ENCODE assay signal across 13 cellular contexts in the genomic region with DNA sequence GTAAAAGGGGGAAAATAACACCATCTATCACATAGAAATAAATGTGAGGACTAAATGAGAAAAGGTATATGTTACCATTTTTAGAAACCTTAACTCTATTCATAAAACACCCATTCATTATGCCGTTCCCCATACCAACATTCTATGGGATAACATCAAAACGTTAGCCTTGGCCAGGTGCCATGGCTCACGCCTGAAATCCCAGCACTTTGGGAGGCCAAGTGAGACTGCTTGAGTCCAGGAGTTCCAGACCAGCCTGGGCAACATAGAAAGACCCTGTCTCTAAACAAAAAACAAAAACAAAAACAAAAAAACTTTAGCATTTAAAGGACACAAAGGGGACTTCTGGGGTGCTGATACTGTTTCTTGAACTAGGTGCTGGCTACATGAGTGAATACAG. TPM values are rescaled to one million over a fixed set of nuclear protein-coding genes. Genes with fewer than 3 reads are reported as not detected.
A peak's percentile ranks its signal among the peaks of the same experiment; 100 is the strongest.
DNase-seq lines count a peak whose midpoint lies in the region; ATAC-seq and TF ChIP-seq lines count a peak whose summit lies in the region.
"Had no signal": no experiment of that assay in that cellular context is flagged by ENCODE, and none has a peak within 500 bp of the region (broad histone marks: within the 10 kb centered on the region; RNA-seq: fewer than 3 reads in every experiment).

No MANE protein-coding gene starts in this region.

- H3K4me2 ChIP-seq in hepatocyte, result peak overlapping the region; percentile 81

- no peaks in the 10 kb centered on the region for H3K9me3 ChIP-seq in SK-N-MC (ENCODE audit: low read depth, low read length)
- H3K9me3 ChIP-seq in hepatocyte (ENCODE audit: low read depth), result no peaks in the 10 kb centered on the region
- H3K9me3 ChIP-seq: SJSA1, thoracic aorta had no signal

- H3K27me3 ChIP-seq in hepatocyte, result no peaks in the 10 kb centered on the region
- H3K27me3 ChIP-seq: SJSA1 had no signal

- no peak overlapping the region for H2AFZ ChIP-seq in hepatocyte

- H3K27ac ChIP-seq in SK-N-MC (no peak overlapping the region), hepatocyte (no peak overlapping the region)
- H3K27ac ChIP-seq: SJSA1 had no signal

- H3K36me3 ChIP-seq in SK-N-MC (ENCODE audit: insufficient read depth, low read length), result no peaks in the 10 kb centered on the region
- no peaks in the 10 kb centered on the region for H3K36me3 ChIP-seq in hepatocyte (replicated peaks; ENCODE audit: insufficient read depth, low read depth)
- H3K36me3 ChIP-seq: SJSA1, thoracic aorta had no signal

- H3K4me1 ChIP-seq in hepatocyte (ENCODE audit: insufficient read depth), result peaks cover 8% of the 10 kb centered on the region

- H3K4me3 ChIP-seq in SK-N-MC (peak overlapping the region; percentile 98), hepatocyte (no peak overlapping the region)

- TF ChIP-seq CTCF in hepatocyte (IDR thresholded peaks at IDR 0.05; ENCODE audit: poor library complexity), result no peak
- TF ChIP-seq CTCF in osteocyte (IDR thresholded peaks at IDR 0.05), result no peak

- no peaks in the 10 kb centered on the region for H3K9me2 ChIP-seq in hepatocyte (replicated peaks; ENCODE audit: insufficient read depth)

- 66% methylated on average over 3 of the region's 3 CpGs for WGBS in hepatocyte (ENCODE audit: low lambda C conversion rate, missing lambda C conversion rate)

- H3K27me3 Mint-ChIP-seq in stimulated activated naive CD8-positive, alpha-beta T cell treated with anti-CD3 and anti-CD28 coated beads, Interleukin-15, Interleukin-2, amounts not matched to agents 100 ng/mL and 50 ng/mL, for 24 hours, result no peaks in the 10 kb centered on the region
- H3K27me3 Mint-ChIP-seq in osteocyte (ENCODE audit: unreplicated experiment), result no peaks in the 10 kb centered on the region

- no peaks in the 10 kb centered on the region for H4K20me1 ChIP-seq in hepatocyte (ENCODE audit: insufficient read depth, poor library complexity, severe bottlenecking)

- no peak for DNase-seq in stimulated activated naive CD8-positive, alpha-beta T cell treated with anti-CD3 and anti-CD28 coated beads, Interleukin-15, Interleukin-2, amounts not matched to agents 100 U/mL and 50 U/mL, for 24 hours
- DNase-seq in SK-N-MC (ENCODE audit: low read depth, low spot score) (no peak), hepatocyte (ENCODE audit: low spot score) (no peak), DMS114 treated with DMSO at 0.1 percent for 48 hours (lab: John Stamatoyannopoulos, UW; ENCODE audit: unreplicated experiment) (no peak), osteocyte (ENCODE audit: extremely low spot score, unreplicated experiment) (no peak), C1 segment of cervical spinal cord (lab: John Stamatoyannopoulos, UW) (no peak), NCI-H446 treated with DMSO at 0.1 percent for 48 hours (lab: John Stamatoyannopoulos, UW) (no peak)
- DNase-seq: caudate nucleus; NCI-H1436 treated with DMSO at 0.1 percent for 48 hours; stimulated activated CD4-positive, alpha-beta T cell treated with anti-CD3 and anti-CD28 coated beads, Interleukin-1b, Interleukin-23, amount 100 ng/mL, for 48 hours had no signal

- no peak overlapping the region for H3K27ac Mint-ChIP-seq in stimulated activated naive CD8-positive, alpha-beta T cell treated with anti-CD3 and anti-CD28 coated beads, Interleukin-15, Interleukin-2, amounts not matched to agents 100 ng/mL and 50 ng/mL, for 24 hours
- H3K27ac Mint-ChIP-seq in osteocyte (ENCODE audit: unreplicated experiment), result no peak overlapping the region

- no peak overlapping the region for H3K9ac ChIP-seq in SK-N-MC (ENCODE audit: insufficient read length)

- no peaks in the 10 kb centered on the region for H3K36me3 Mint-ChIP-seq in stimulated activated naive CD8-positive, alpha-beta T cell treated with anti-CD3 and anti-CD28 coated beads, Interleukin-15, Interleukin-2, amounts not matched to agents 100 ng/mL and 50 ng/mL, for 24 hours (ENCODE audit: low read depth)
- H3K36me3 Mint-ChIP-seq in osteocyte (ENCODE audit: unreplicated experiment), result no peaks in the 10 kb centered on the region

- no peak for ATAC-seq in stimulated activated naive CD8-positive, alpha-beta T cell treated with anti-CD3 and anti-CD28 coated beads, Interleukin-15, Interleukin-2, amounts not matched to agents 100 U/mL and 50 U/mL, for 24 hours

- peaks cover 42% of the 10 kb centered on the region for H3K79me2 ChIP-seq in hepatocyte

- peak overlapping the region; percentile 90 for H3K4me3 Mint-ChIP-seq in stimulated activated naive CD8-positive, alpha-beta T cell treated with anti-CD3 and anti-CD28 coated beads, Interleukin-15, Interleukin-2, amounts not matched to agents 100 ng/mL and 50 ng/mL, for 24 hours
- H3K4me3 Mint-ChIP-seq in osteocyte (ENCODE audit: unreplicated experiment), result no peak overlapping the region

- H3K9me3 Mint-ChIP-seq in stimulated activated naive CD8-positive, alpha-beta T cell treated with anti-CD3 and anti-CD28 coated beads, Interleukin-15, Interleukin-2, amounts not matched to agents 100 ng/mL and 50 ng/mL, for 24 hours, result no peaks in the 10 kb centered on the region
- H3K9me3 Mint-ChIP-seq in osteocyte (ENCODE audit: unreplicated experiment), result no peaks in the 10 kb centered on the region

- H3K4me1 Mint-ChIP-seq in stimulated activated naive CD8-positive, alpha-beta T cell treated with anti-CD3 and anti-CD28 coated beads, Interleukin-15, Interleukin-2, amounts not matched to agents 100 ng/mL and 50 ng/mL, for 24 hours (ENCODE audit: low read depth), result peaks cover 28% of the 10 kb centered on the region
- H3K4me1 Mint-ChIP-seq in osteocyte (ENCODE audit: unreplicated experiment), result peaks cover 17% of the 10 kb centered on the region

RNA-seq across cellular contexts. Expression of a gene that starts 1.3 kb away (rescaled TPM):
- total RNA-seq in hepatocyte (19.3 and 26.1 TPM in 2 replicates), osteocyte (15.5 and 18.2 TPM in 2 replicates)
- polyA plus RNA-seq in hepatocyte, result 31.5 and 32.7 TPM in 2 replicates

RNA-seq across cellular contexts. Expression of a gene that starts 28.6 kb away (rescaled TPM):
- 4.9 and 8.6 TPM in 2 replicates for total RNA-seq in hepatocyte
- 8.4 and 10.6 TPM in 2 replicates for polyA plus RNA-seq in hepatocyte
- 34.3 and 34.4 TPM in 2 replicates for total RNA-seq in osteocyte
